ENCODE assay signal across 20 cellular contexts in the genomic region with DNA sequence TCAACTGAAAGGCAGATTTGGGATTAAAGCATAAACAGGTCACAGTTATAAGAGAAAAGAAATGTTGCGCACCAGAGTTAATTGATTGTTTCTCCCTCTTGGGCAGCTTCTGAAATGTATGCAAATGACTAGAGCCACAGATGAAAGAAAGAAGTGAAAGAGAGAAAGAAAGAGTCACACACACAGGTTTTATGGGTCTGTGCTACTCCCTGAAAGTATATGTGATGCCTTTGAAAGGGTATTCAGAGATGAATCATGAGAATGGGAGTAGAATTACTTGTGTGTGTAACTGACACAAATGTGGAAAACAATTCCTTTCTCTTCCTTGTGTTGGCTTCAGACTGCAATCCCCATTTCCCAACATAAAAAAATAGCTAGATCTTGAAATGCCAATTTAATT.
DNase-seq lines count a peak whose midpoint lies in the region; ATAC-seq and TF ChIP-seq lines count a peak whose summit lies in the region.
"Had no signal": no experiment of that assay in that cellular context is flagged by ENCODE, and none has a peak within 500 bp of the region (broad histone marks: within the 10 kb centered on the region; RNA-seq: fewer than 3 reads in every experiment).

No MANE protein-coding gene starts in this region.

- H3K4me1 ChIP-seq in RWPE2 (ENCODE audit: insufficient read depth, poor library complexity, severe bottlenecking), result peaks cover 58% of the 10 kb centered on the region

- DNase-seq in RWPE2 (ENCODE audit: low spot score), result no peak
- peak; percentile 43 for DNase-seq in renal cortical epithelial cell (ENCODE audit: low read depth)
- DNase-seq in activated T-cell treated with anti-CD3 and anti-CD28 coated beads, Interleukin-2, amount 50 U/mL, for 1 hour, result no peak
- DNase-seq in COLO829 (ENCODE audit: low spot score), result no peak
- DNase-seq: ACHN, AML-193, DMS53, HFFc6, IMR-90, Karpas-422, MG63, NCI-H1105, NCI-H1694, NCI-H2107, NCI-H2227 treated with DMSO at 0.1 percent for 48 hours, NCI-H524, SW 1271 had no signal

- no peaks in the 10 kb centered on the region for H3K36me3 ChIP-seq in RWPE2 (ENCODE audit: low read depth)
- H3K36me3 ChIP-seq: MG63 had no signal

- no peak for TF ChIP-seq CTCF in RWPE2 (IDR thresholded peaks at IDR 0.05; ENCODE audit: poor library complexity, severe bottlenecking)

- H3K27ac ChIP-seq in RWPE2 (ENCODE audit: poor library complexity, severe bottlenecking), result peak overlapping the region; percentile 92

- no peaks in the 10 kb centered on the region for H3K27me3 ChIP-seq in RWPE2 (ENCODE audit: insufficient read depth, poor library complexity, severe bottlenecking)
- H3K27me3 ChIP-seq: MG63 had no signal

- H3K4me3 ChIP-seq in RWPE2 (ENCODE audit: severe bottlenecking), result no peak overlapping the region
- H3K4me3 ChIP-seq: MG63 had no signal

- peaks cover 2% of the 10 kb centered on the region for H3K9me3 ChIP-seq in RWPE2 (ENCODE audit: severe bottlenecking)
- H3K9me3 ChIP-seq: MG63 had no signal

- peak; percentile 68 for ATAC-seq in GM18867 (IDR thresholded peaks at IDR 0.05; ENCODE audit: unreplicated experiment)
- ATAC-seq in HG03280 (IDR thresholded peaks at IDR 0.05; ENCODE audit: unreplicated experiment), result peak; percentile 62
- no peak for ATAC-seq in RWPE2 (ENCODE audit: low read depth)
- ATAC-seq in HG02840 (IDR thresholded peaks at IDR 0.05; ENCODE audit: low FRiP score, unreplicated experiment), result no peak

Comparison
In these comparisons a context has a peak if more than half of its experiments do, and no peak if none do; other contexts are left out.
1. ATAC-seq: peak in GM18867 (single experiment) and HG03280 (single experiment); none in RWPE2 (single experiment) and HG02840 (single experiment).